In genomic region chr4:181224826-181225225, GRCh38 we compare ENCODE assay signal across 26 cellular contexts.
"Had no signal": no experiment of that assay in that cellular context is flagged by ENCODE, and none has a peak within 500 bp of the region (broad histone marks: within the 10 kb centered on the region; RNA-seq: fewer than 3 reads in every experiment).

No MANE protein-coding gene starts in this region.

- H3K4me1 ChIP-seq: body of pancreas had no signal

- FAIRE-seq: bronchial epithelial cell, RCC 7860, TTC549 had no signal

- H3K27ac Mint-ChIP-seq: activated B cell treated with CpG ODN at 0.5 μM for 24 hours; activated CD4-positive, alpha-beta memory T cell treated with anti-CD3 and anti-CD28 coated beads for 36 hours; activated CD4-positive, alpha-beta T cell treated with anti-CD3 and anti-CD28 coated beads, Interleukin-2, amount 10 ng/mL, durations not matched to agents 7 days and 5 days; activated naive CD8-positive, alpha-beta T cell; T-cell had no signal

- H3K4me1 Mint-ChIP-seq: activated B cell treated with CpG ODN at 0.5 μM for 24 hours; activated CD4-positive, alpha-beta T cell treated with anti-CD3 and anti-CD28 coated beads, Interleukin-2, amount 10 ng/mL, durations not matched to agents 7 days and 5 days; T-cell had no signal

- H3K27me3 Mint-ChIP-seq: activated B cell treated with CpG ODN at 0.5 μM for 24 hours; activated CD4-positive, alpha-beta memory T cell treated with anti-CD3 and anti-CD28 coated beads for 36 hours; activated CD4-positive, alpha-beta T cell treated with anti-CD3 and anti-CD28 coated beads, Interleukin-2, amount 10 ng/mL, durations not matched to agents 7 days and 5 days; activated naive CD8-positive, alpha-beta T cell; T-cell had no signal

- H3K4me3 ChIP-seq: body of pancreas had no signal

- H3K9me3 Mint-ChIP-seq: activated CD4-positive, alpha-beta memory T cell treated with anti-CD3 and anti-CD28 coated beads for 36 hours; activated CD4-positive, alpha-beta T cell treated with anti-CD3 and anti-CD28 coated beads, Interleukin-2, amount 10 ng/mL, durations not matched to agents 7 days and 5 days; activated T-cell treated with anti-CD3 and anti-CD28 coated beads, Interleukin-2, amount 50 U/mL, for 4 hours; T-cell had no signal

- ATAC-seq: activated T-cell treated with anti-CD3 and anti-CD28 coated beads, Interleukin-2, amount 50 U/mL, for 4 hours; body of pancreas; PC-3; T-cell had no signal

- H3K9me3 ChIP-seq: body of pancreas had no signal

- H3K27me3 ChIP-seq: body of pancreas had no signal

- DNase-seq: activated B cell treated with CpG ODN at 0.5 μM for 24 hours; activated CD4-positive, alpha-beta memory T cell treated with anti-CD3 and anti-CD28 coated beads for 36 hours; activated CD4-positive, alpha-beta T cell treated with anti-CD3 and anti-CD28 coated beads, Interleukin-2, amount 10 ng/mL, durations not matched to agents 7 days and 5 days; activated CD8-positive, alpha-beta memory T cell treated with anti-CD3 and anti-CD28 coated beads for 24 hours; activated effector memory CD4-positive, alpha-beta T cell treated with anti-CD3 and anti-CD28 coated beads, Interleukin-2, amount 50 U/mL, for 16 hours; activated naive CD4-positive, alpha-beta T cell treated with Interleukin-2 at 50 U/mL for 16 hours; activated T-cell treated with anti-CD3 and anti-CD28 coated beads, Interleukin-2, amount 50 U/mL, for 4 hours; amygdala; body of pancreas; central memory CD4-positive, alpha-beta T cell; Kasumi-1; KBM-7; NCI-H1092; NCI-H1417; NCI-H1930; NCI-H2171; NCI-H2227 treated with DMSO at 0.1 percent for 48 hours; PC-3; SHP77 treated with DMSO at 0.1 percent for 48 hours; T-cell; T-helper 2 cell; T1000 had no signal

- H3K36me3 Mint-ChIP-seq: activated CD4-positive, alpha-beta memory T cell treated with anti-CD3 and anti-CD28 coated beads for 36 hours; activated naive CD8-positive, alpha-beta T cell; T-cell had no signal

- H3K4me3 Mint-ChIP-seq: activated B cell treated with CpG ODN at 0.5 μM for 24 hours; activated CD4-positive, alpha-beta memory T cell treated with anti-CD3 and anti-CD28 coated beads for 36 hours; activated CD4-positive, alpha-beta T cell treated with anti-CD3 and anti-CD28 coated beads, Interleukin-2, amount 10 ng/mL, durations not matched to agents 7 days and 5 days; activated naive CD8-positive, alpha-beta T cell; activated T-cell treated with anti-CD3 and anti-CD28 coated beads, Interleukin-2, amount 50 U/mL, for 4 hours; T-cell had no signal

- H3K27ac ChIP-seq: body of pancreas had no signal
